8 cellular contexts compared by ENCODE assay signal in genomic region chr10:12041766-12042408, GRCh38. TPM values are rescaled to one million over a fixed set of nuclear protein-coding genes. Genes with fewer than 3 reads are reported as not detected.
DNase-seq lines count a peak whose midpoint lies in the region; ATAC-seq and TF ChIP-seq lines count a peak whose summit lies in the region.

No MANE protein-coding gene starts in this region.

- intact Hi-C loops in Panc1 (cut with micrococcal nuclease; ENCODE audit: unreplicated experiment): no loop called here

- CTCF ChIA-PET in Panc1 (lab: Charles Lee): no interaction called here

- peak overlapping the region; percentile 88 for H3K27ac ChIP-seq in Panc1 (ENCODE audit: low read length)

- no peaks in the 10 kb centered on the region for H3K27me3 ChIP-seq in BE2C
- no peaks in the 10 kb centered on the region for H3K27me3 ChIP-seq in Panc1 (ENCODE audit: control insufficient read depth, insufficient read depth, low read length)

- in situ Hi-C loops in Panc1 (cut with HindIII; ENCODE audit: low pct_unique_long_range_greater_than_20kb, low sequenced_read_pairs) (no loop called here), astrocyte of the spinal cord (cut with HindIII; ENCODE audit: low sequenced_read_pairs) (no loop called here)

- no peak for TF ChIP-seq CTCF in BE2C (IDR thresholded peaks at IDR 0.05; ENCODE audit: low read depth, low read length)
- TF ChIP-seq CTCF in Panc1 (IDR thresholded peaks at IDR 0.05): no peak
- TF ChIP-seq CTCF in astrocyte of the spinal cord (IDR thresholded peaks at IDR 0.05; ENCODE audit: low read depth, low read length): no peak

- H3K9me3 ChIP-seq in BE2C (no peaks in the 10 kb centered on the region), Panc1 (ENCODE audit: control insufficient read depth, insufficient read depth, low read depth, low read length) (no peaks in the 10 kb centered on the region)

- peak; percentile 66 for TF ChIP-seq POLR2A in GM19099 (IDR thresholded peaks at IDR 0.05; ENCODE audit: extremely low read depth, insufficient read length, low read depth)

- DNase-seq in BE2C: no peak
- DNase-seq in Panc1 (ENCODE audit: low read depth, low spot score): no peak
- peak; percentile 31 for DNase-seq in astrocyte of the spinal cord (ENCODE audit: low read depth, low spot score)
- peak; percentile 63 for DNase-seq in kidney tubule cell (ENCODE audit: low spot score)
- DNase-seq in stimulated activated CD4-positive, alpha-beta T cell treated with anti-CD3 and anti-CD28 coated beads, Interleukin-2, amount 100 ng/mL, for 24 hours: peak; percentile 36 to 41

- H3K4me3 ChIP-seq in BE2C (ENCODE audit: low read depth, low read length): peak overlapping the region; percentile 91
- peak overlapping the region; percentile 65 to 91 for H3K4me3 ChIP-seq in Panc1 (ENCODE audit: low read depth in 2 of 2, low read length in 2 of 2)
- peak overlapping the region; percentile 99 for H3K4me3 ChIP-seq in astrocyte of the spinal cord (ENCODE audit: low read depth, low read length)

- BruUV-seq in Panc1 (replicated peaks; lab: Mats Ljungman, UMichigan): no TSS peak

- ATAC-seq in Panc1 (no peak), HG03025 (IDR thresholded peaks at IDR 0.05; ENCODE audit: low FRiP score, unreplicated experiment) (no peak), HG03196 (IDR thresholded peaks at IDR 0.05; ENCODE audit: unreplicated experiment) (no peak)

- H3K36me3 ChIP-seq in BE2C (no peaks in the 10 kb centered on the region), Panc1 (ENCODE audit: control insufficient read depth, insufficient read depth, low read length) (peaks cover 10% of the 10 kb centered on the region)

- no peaks in the 10 kb centered on the region for H3K4me1 ChIP-seq in BE2C
- peaks cover 11% of the 10 kb centered on the region for H3K4me1 ChIP-seq in Panc1 (ENCODE audit: control insufficient read depth, insufficient read depth, low read length)

- POLR2A ChIA-PET in Panc1 (lab: Charles Lee): no interaction called here

RNA-seq across cellular contexts. Expression of gene UPF2, which starts 0.7 kb away (rescaled TPM):
- polyA plus RNA-seq in BE2C (2012; ENCODE audit: insufficient read depth, insufficient read length, low read depth): 13.3 TPM
- 19.1 TPM for total RNA-seq in Panc1 (2021; ENCODE audit: unreplicated experiment)
- 9.7 TPM for polyA plus RNA-seq in Panc1 (2012; ENCODE audit: insufficient read length)

RNA-seq across cellular contexts. Expression of gene DHTKD1, which starts 26.9 kb away (rescaled TPM):
- polyA plus RNA-seq in BE2C (2012; ENCODE audit: insufficient read depth, insufficient read length, low read depth): 14.8 TPM
- total RNA-seq in Panc1 (2021; ENCODE audit: unreplicated experiment): 15.8 TPM
- 13.5 TPM for polyA plus RNA-seq in Panc1 (2012; ENCODE audit: insufficient read length)

Comparison
In these comparisons a context has a peak if more than half of its experiments do, and no peak if none do; other contexts are left out.
1. DNase-seq: peak in astrocyte of the spinal cord (single experiment), kidney tubule cell (single experiment) and stimulated activated CD4-positive, alpha-beta T cell treated with anti-CD3 and anti-CD28 coated beads, Interleukin-2, amount 100 ng/mL, for 24 hours (2 of 2); none in BE2C (single experiment) and Panc1 (single experiment).
2. Peak in every context shown above with its lines, with median percentiles within 50 percentile points of each other: H3K4me3 ChIP-seq.